8 cellular contexts compared by ENCODE assay signal in the genomic region with DNA sequence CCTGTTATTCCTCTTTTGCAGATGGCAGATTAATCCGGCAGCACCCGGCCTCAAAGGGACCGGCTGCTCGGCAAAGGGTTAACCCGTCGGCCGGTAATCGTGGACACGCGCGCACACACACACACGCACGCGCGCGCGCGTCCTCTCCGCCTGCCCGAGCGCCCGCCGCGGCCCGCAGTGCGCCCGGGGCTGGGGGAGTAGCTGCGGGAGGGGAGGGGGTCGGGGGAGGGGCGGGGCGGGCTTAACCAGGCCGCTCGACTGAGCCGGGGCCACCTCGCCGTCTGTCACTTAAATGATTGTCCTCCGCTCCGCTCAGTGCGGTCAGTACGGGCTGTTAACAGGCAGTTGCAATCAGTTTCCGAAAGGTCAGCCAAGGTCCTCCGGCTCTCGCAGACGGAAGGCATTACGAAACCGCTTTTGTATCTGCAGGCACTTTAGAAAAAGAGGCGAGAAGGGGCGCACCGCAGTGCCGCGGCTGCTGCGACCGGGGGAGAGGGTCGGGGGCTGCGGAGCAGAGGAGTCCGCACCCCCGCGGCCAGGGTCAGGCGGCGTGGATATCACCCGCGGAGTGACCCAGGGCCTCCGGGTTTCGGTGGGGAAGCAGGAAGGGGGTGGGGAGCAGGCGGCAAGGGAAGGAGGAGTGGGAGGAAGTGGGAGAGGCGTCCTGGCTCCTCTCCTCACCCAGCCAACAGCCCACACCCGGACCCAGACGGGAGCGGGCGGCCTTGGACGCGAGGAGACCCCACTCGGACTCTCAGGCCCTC. TPM values are rescaled to one million over a fixed set of nuclear protein-coding genes. Genes with fewer than 3 reads are reported as not detected.
A peak's percentile ranks its signal among the peaks of the same experiment; 100 is the strongest.
DNase-seq lines count a peak whose midpoint lies in the region; ATAC-seq, FAIRE-seq and TF ChIP-seq lines count a peak whose summit lies in the region.

No MANE protein-coding gene starts in this region.

- H3K4me2 ChIP-seq in H9 (ENCODE audit: insufficient read depth, insufficient read length, low read length) (peak overlapping the region; percentile 86), HepG2 (ENCODE audit: low read depth, low read length) (peak overlapping the region; percentile 87)

- TF ChIP-seq EP300 in HepG2 (IDR thresholded peaks at IDR 0.05; ENCODE audit: low read depth in 2 of 2, low read length in 2 of 2) (peak in 1 of 2 experiments; percentile 30; a peak in 1 of 4 replicates), HepG2 (CRISPR knock-in tag; IDR thresholded peaks at IDR 0.05; ENCODE audit: borderline replicate concordance) (no peak)

- H4K5ac ChIP-seq in H9 (ENCODE audit: insufficient read length, low read depth, low read length) = no peak overlapping the region

- H3K27ac ChIP-seq in H9 (ENCODE audit: insufficient read length, low read depth, low read length) = no peak overlapping the region
- peak overlapping the region; percentile 95 for H3K27ac ChIP-seq in HepG2 (ENCODE audit: extremely low read length, insufficient read depth, low read length)
- peak overlapping the region; percentile 42 for H3K27ac ChIP-seq in thymus (ENCODE audit: low read depth)

- H3K18ac ChIP-seq in H9 (ENCODE audit: insufficient read length, low read depth, low read length) = no peak overlapping the region

- no peak for ATAC-seq in central memory CD8-positive, alpha-beta T cell (replicated peaks; ENCODE audit: extremely low read depth, poor library complexity, severe bottlenecking)
- ATAC-seq in HepG2 = peak; percentile 71
- ATAC-seq in HG03460 (IDR thresholded peaks at IDR 0.05; ENCODE audit: unreplicated experiment) = no peak

- peak overlapping the region in 2 of 3 experiments; percentile 82 to 85; a peak in 3 of 7 replicates for H3K27ac Mint-ChIP-seq in H9
- H3K27ac Mint-ChIP-seq in central memory CD8-positive, alpha-beta T cell (ENCODE audit: low read depth) = peak overlapping the region; percentile 53

- H4K20me1 ChIP-seq in H9 (ENCODE audit: control insufficient read depth, insufficient read depth, insufficient read length) = peaks cover 5% of the 10 kb centered on the region
- H4K20me1 ChIP-seq in HepG2 (ENCODE audit: insufficient read depth, low read length) = no peaks in the 10 kb centered on the region

- no peak overlapping the region for H2BK5ac ChIP-seq in H9 (ENCODE audit: insufficient read length, low read length)

- H3K27me3 ChIP-seq in BE2C (no peaks in the 10 kb centered on the region), H9 (ENCODE audit: insufficient read depth, low read length) (peaks cover 33% of the 10 kb centered on the region; the same call in 1 of the 2 replicates), HepG2 (ENCODE audit: control insufficient read depth in 1 of 2, insufficient read depth in 2 of 2, low read length in 2 of 2) (no peaks in the 10 kb centered on the region), thymus (ENCODE audit: control insufficient read depth, insufficient read depth) (no peaks in the 10 kb centered on the region)

- H3K4me3 ChIP-seq in BE2C (ENCODE audit: low read depth, low read length) = peak overlapping the region; percentile 65
- H3K4me3 ChIP-seq in HepG2 (replicated peaks in 1 of 3; ENCODE audit: insufficient read depth in 1 of 3, low read depth in 2 of 3, low read length in 3 of 3) = peak overlapping the region; percentile 60 to 70 (median 65); a peak in 5 of 6 replicates
- H3K4me3 ChIP-seq in thymus (ENCODE audit: low read length) = peak overlapping the region; percentile 51

- peaks cover 27 to 31% of the 10 kb centered on the region in 2 experiments for H3K4me1 Mint-ChIP-seq in H9
- peaks cover 5% of the 10 kb centered on the region for H3K4me1 Mint-ChIP-seq in central memory CD8-positive, alpha-beta T cell

- no peak overlapping the region for H4K8ac ChIP-seq in H9 (replicated peaks; ENCODE audit: insufficient read length, low read depth, low read length)

- no peak for TF ChIP-seq CTCF in BE2C (IDR thresholded peaks at IDR 0.05; ENCODE audit: low read depth, low read length)
- TF ChIP-seq CTCF in H9 (conservative IDR thresholded peaks at IDR 0.05) = no peak
- no peak for TF ChIP-seq CTCF in HepG2 (CRISPR knock-in tag; IDR thresholded peaks at IDR 0.05)

- H2AK5ac ChIP-seq in H9 (ENCODE audit: insufficient read length, low read length) = no peak overlapping the region

- TF ChIP-seq RAD21 in HepG2 (CRISPR knock-in tag; IDR thresholded peaks at IDR 0.05) = no peak

- no peak overlapping the region for H4K91ac ChIP-seq in H9 (ENCODE audit: insufficient read length, low read depth, low read length)

- in situ Hi-C loops in HepG2 (cut with HindIII; ENCODE audit: extremely low pct_ligation_motif_present, low pct_unique_long_range_greater_than_20kb) = loop anchor here (5.0 kb wide), 2 partner anchors 48 to 143 kb away; no protein-coding TSS in a partner anchor

- H3K36me3 ChIP-seq in BE2C (no peaks in the 10 kb centered on the region), HepG2 (replicated peaks in 1 of 2; ENCODE audit: control insufficient read depth in 1 of 2, insufficient read depth in 2 of 2, low read length in 2 of 2) (no peaks in the 10 kb centered on the region), thymus (ENCODE audit: control insufficient read depth, insufficient read depth) (no peaks in the 10 kb centered on the region)

- DNase-seq in BE2C (peak; percentile 61), H9 (peak; percentile 75), RPMI8226 (peak; percentile 88), HepG2 (ENCODE audit: low spot score) (peak; percentile 87), NCI-H128 (lab: John Stamatoyannopoulos, UW; ENCODE audit: unreplicated experiment) (no peak)
- DNase-seq in central memory CD8-positive, alpha-beta T cell (ENCODE audit: low spot score in 2 of 2) = no peak

- no peak overlapping the region for H3K14ac ChIP-seq in H9 (ENCODE audit: insufficient read depth, low read length)

- H3K4ac ChIP-seq in H9 (ENCODE audit: low read depth, low read length) = no peak overlapping the region

- peaks cover 16% of the 10 kb centered on the region for H3K4me1 ChIP-seq in BE2C
- H3K4me1 ChIP-seq in H9 (ENCODE audit: insufficient read depth, low read length) = no peaks in the 10 kb centered on the region; the same call in 1 of the 2 replicates
- peaks cover 46% of the 10 kb centered on the region for H3K4me1 ChIP-seq in HepG2 (ENCODE audit: insufficient read depth, low read length)
- peaks cover 3% of the 10 kb centered on the region for H3K4me1 ChIP-seq in thymus (ENCODE audit: control insufficient read depth, insufficient read depth, low read length)

- no peak overlapping the region for H2BK120ac ChIP-seq in H9 (ENCODE audit: low read depth, low read length, poor library complexity, severe bottlenecking)

- CTCF ChIA-PET in HepG2 (lab: Yijun Ruan, JAX; ENCODE audit: low intra/inter-chr PET ratio, low total read pairs) = no interaction called here

- peaks cover 4% of the 10 kb centered on the region in 3 experiments; a peak in 5 of 7 replicates for H3K36me3 Mint-ChIP-seq in H9 (ENCODE audit: insufficient read depth in 1 of 3, low read depth in 3 of 3)
- H3K36me3 Mint-ChIP-seq in central memory CD8-positive, alpha-beta T cell (ENCODE audit: insufficient read depth) = no peaks in the 10 kb centered on the region

- no peak overlapping the region for H2BK20ac ChIP-seq in H9 (ENCODE audit: low read depth, low read length, poor library complexity, severe bottlenecking)

- no peak overlapping the region for H3T11ph ChIP-seq in H9 (ENCODE audit: low read length)

- no TSS peak for BruUV-seq in HepG2 (replicated peaks; lab: Mats Ljungman, UMichigan)

- peak; percentile 58 for FAIRE-seq in HepG2 (lab: Jason Lieb, UNC)

- H3K56ac ChIP-seq in H9 (ENCODE audit: insufficient read length, low read depth, low read length) = no peak overlapping the region

- peaks cover 45% of the 10 kb centered on the region for H3K23me2 ChIP-seq in H9 (ENCODE audit: insufficient read length, low read depth, low read length, poor library complexity, severe bottlenecking)

- no peak overlapping the region for H3K23ac ChIP-seq in H9 (ENCODE audit: insufficient read length, low read depth, low read length)

- POLR2A ChIA-PET in HepG2 (lab: Yijun Ruan, JAX) = interaction anchor here (0.8 to 6.6 kb wide), 16 partner anchors 9 to 201 kb away, joined by 3 to 54 read pairs (median 18); a partner anchor contains a TSS

- intact Hi-C loops in HepG2 (cut with micrococcal nuclease; ENCODE audit: unreplicated experiment) = loop anchor here (1.0 to 5.0 kb wide), 2 partner anchors 57 to 73 kb away; no protein-coding TSS in a partner anchor

- H3K9ac ChIP-seq in H9 (ENCODE audit: extremely low read depth, insufficient read length, low read length) (peak overlapping the region; percentile 20), HepG2 (ENCODE audit: insufficient read depth, low read depth, low read length) (peak overlapping the region; percentile 73)

- H2BK12ac ChIP-seq in H9 (ENCODE audit: insufficient read length, low read depth, low read length) = no peak overlapping the region

- H3K79me2 ChIP-seq in H9 (ENCODE audit: insufficient read depth, low read length) (no peaks in the 10 kb centered on the region; the same call in 1 of the 2 replicates), HepG2 (ENCODE audit: insufficient read depth, low read length) (peaks cover 2% of the 10 kb centered on the region)

- H3K9me3 ChIP-seq in BE2C (no peaks in the 10 kb centered on the region), H9 (ENCODE audit: control insufficient read depth, low read depth, low read length) (no peaks in the 10 kb centered on the region), HepG2 (ENCODE audit: low read length) (no peaks in the 10 kb centered on the region), thymus (ENCODE audit: control insufficient read depth) (no peaks in the 10 kb centered on the region)

- no CpG with 5 or more reads among the region's 73 CpGs for WGBS in H9 (ENCODE audit: extremely low coverage, insufficient read length, low lambda C conversion rate)
- 0% methylated on average over 8 of the region's 73 CpGs for WGBS in HepG2 (ENCODE audit: low lambda C conversion rate)
- WGBS in thymus = under 1% methylated on average over 71 of the region's 73 CpGs

- no peaks in the 10 kb centered on the region for H3K79me1 ChIP-seq in H9 (ENCODE audit: insufficient read depth, low read depth, low read length, poor library complexity, severe bottlenecking)

- peak in 1 of 2 experiments; percentile 74; a peak in 2 of 4 replicates for TF ChIP-seq POLR2A in HepG2 (IDR thresholded peaks at IDR 0.05; ENCODE audit: insufficient read depth in 1 of 2, low read depth in 2 of 2, low read length in 2 of 2)

- peak overlapping the region; percentile 80 to 89 for H3K4me3 Mint-ChIP-seq in H9
- H3K4me3 Mint-ChIP-seq in central memory CD8-positive, alpha-beta T cell = peak overlapping the region; percentile 80

- no peak overlapping the region for H2BK15ac ChIP-seq in H9 (ENCODE audit: low read depth, low read length)

- H3K27me3 Mint-ChIP-seq in H9 (ENCODE audit: low read depth) = peaks cover 54% of the 10 kb centered on the region
- no peaks in the 10 kb centered on the region for H3K27me3 Mint-ChIP-seq in central memory CD8-positive, alpha-beta T cell

- no peak overlapping the region for H2AFZ ChIP-seq in H9 (ENCODE audit: low read length)
- no peak overlapping the region for H2AFZ ChIP-seq in HepG2 (ENCODE audit: low read length)

- H3K9me3 Mint-ChIP-seq in H9 = peaks cover 43 to 45% of the 10 kb centered on the region in 2 experiments
- H3K9me3 Mint-ChIP-seq in central memory CD8-positive, alpha-beta T cell = no peaks in the 10 kb centered on the region

RNA-seq across cellular contexts. Expression of a gene that starts 57.3 kb away (rescaled TPM):
- polyA plus RNA-seq in BE2C (2012; ENCODE audit: insufficient read depth, insufficient read length, low read depth) = 61.8 TPM
- total RNA-seq in H9 (2021) = 126 and 134 TPM in 2 replicates
- total RNA-seq in HepG2 (2016; rRNA removed; fragmentation: Illumina TruSeq; extraction: Trizol) = 15.2 and 18.6 TPM in 2 replicates
- total RNA-seq in HepG2 (2016; cell fraction: cytosol; rRNA removed; fragmentation: Illumina TruSeq; extraction: Trizol; ENCODE audit: low read depth) = 3.2 and 4.8 TPM in 2 replicates
- 13.9 and 15.9 TPM in 2 replicates for total RNA-seq in HepG2 (2016; cell fraction: insoluble cytoplasmic fraction; rRNA removed; fragmentation: Illumina TruSeq; extraction: Trizol)
- 7.4 and 7.6 TPM in 2 replicates for total RNA-seq in HepG2 (2016; cell fraction: membrane; rRNA removed; fragmentation: Illumina TruSeq; extraction: Trizol)
- 18.8 and 25.8 TPM in 2 replicates for total RNA-seq in HepG2 (2016; cell fraction: nucleus; rRNA removed; fragmentation: Illumina TruSeq; extraction: Trizol)
- 14.3 and 15.2 TPM in 2 replicates for polyA plus RNA-seq in HepG2 (2011; rRNA removed)
- 11.5 and 13.8 TPM in 2 replicates for polyA plus RNA-seq in HepG2 (2011; cell fraction: cytosol; rRNA removed)
- 30.4 and 30.6 TPM in 2 replicates for polyA plus RNA-seq in HepG2 (2011; cell fraction: nucleus; rRNA removed)
- 27.3 and 29.3 TPM in 2 replicates for polyA plus RNA-seq in HepG2 (2012)
- polyA plus RNA-seq in HepG2 (2016; cell fraction: cytosol; fragmentation: Illumina TruSeq; extraction: Trizol; ENCODE audit: low read depth) = 1.2 and 1.3 TPM in 2 replicates
- polyA plus RNA-seq in HepG2 (2016; cell fraction: insoluble cytoplasmic fraction; fragmentation: Illumina TruSeq; extraction: Trizol; ENCODE audit: low read depth) = 17.4 and 18.4 TPM in 2 replicates
- 1.3 and 1.9 TPM in 2 replicates for polyA plus RNA-seq in HepG2 (2016; cell fraction: membrane; fragmentation: Illumina TruSeq; extraction: Trizol; ENCODE audit: low read depth)
- 27.4 and 28.9 TPM in 2 replicates for polyA plus RNA-seq in HepG2 (2016; cell fraction: nucleus; fragmentation: Illumina TruSeq; extraction: Trizol; ENCODE audit: insufficient read depth, low read depth)
- polyA minus RNA-seq in HepG2 (2011; rRNA and poly(A)+ RNA removed; ENCODE audit: low replicate concordance) = 18.3 and 32.5 TPM in 2 replicates
- polyA minus RNA-seq in HepG2 (2011; cell fraction: cytosol; rRNA and poly(A)+ RNA removed) = 40.3 and 40.4 TPM in 2 replicates
- polyA minus RNA-seq in HepG2 (2011; cell fraction: nucleus; rRNA and poly(A)+ RNA removed) = 31.8 TPM in 2 replicates
- 24.4 TPM for polyA plus RNA-seq in thymus

Comparison
In these comparisons a context has a peak if more than half of its experiments do, and no peak if none do; other contexts are left out.
1. DNase-seq: peak in BE2C (single experiment), H9 (single experiment), RPMI8226 (single experiment) and HepG2 (single experiment); none in central memory CD8-positive, alpha-beta T cell (0 of 2) and NCI-H128 (single experiment).
2. Peak in every context shown above with its lines, with median percentiles within 50 percentile points of each other: H3K4me3 ChIP-seq.